ENCODE assay signal across 17 cellular contexts in genomic region chr13:21567714-21568113, GRCh38. TPM values are rescaled to one million over a fixed set of nuclear protein-coding genes. Genes with fewer than 3 reads are reported as not detected.
DNase-seq lines count a peak whose midpoint lies in the region; ATAC-seq lines count a peak whose summit lies in the region.
"Had no signal": no experiment of that assay in that cellular context is flagged by ENCODE, and none has a peak within 500 bp of the region (broad histone marks: within the 10 kb centered on the region; RNA-seq: fewer than 3 reads in every experiment).

No MANE protein-coding gene starts in this region.

- H3K9me3 Mint-ChIP-seq in activated naive CD4-positive, alpha-beta T cell treated with anti-CD3 and anti-CD28 coated beads, Interleukin-2, amount 50 U/mL, for 72 hours = peaks cover 0 to 2% of the 10 kb centered on the region in 2 donors
- no peaks in the 10 kb centered on the region for H3K9me3 Mint-ChIP-seq in activated naive CD4-positive, alpha-beta T cell treated with anti-CD3 and anti-CD28 coated beads, Interleukin-2, amount 10 ng/mL, durations not matched to agents 7 days and 5 days
- no peaks in the 10 kb centered on the region for H3K9me3 Mint-ChIP-seq in activated T-helper 17 cell treated with anti-CD3 and anti-CD28 coated beads, Interleukin-2, amount 50 U/mL, for 72 hours

- H3K4me3 Mint-ChIP-seq in activated naive CD4-positive, alpha-beta T cell treated with anti-CD3 and anti-CD28 coated beads, Interleukin-2, amount 10 ng/mL, durations not matched to agents 7 days and 5 days = no peak overlapping the region
- H3K4me3 Mint-ChIP-seq in activated T-helper 17 cell treated with anti-CD3 and anti-CD28 coated beads, Interleukin-2, amount 50 U/mL, for 72 hours = no peak overlapping the region

- H3K4me1 Mint-ChIP-seq in activated naive CD4-positive, alpha-beta T cell treated with anti-CD3 and anti-CD28 coated beads, Interleukin-2, amount 10 ng/mL, durations not matched to agents 7 days and 5 days = no peaks in the 10 kb centered on the region
- H3K4me1 Mint-ChIP-seq in activated T-helper 17 cell treated with anti-CD3 and anti-CD28 coated beads, Interleukin-2, amount 50 U/mL, for 72 hours = peaks cover 22% of the 10 kb centered on the region

- H3K27me3 Mint-ChIP-seq in activated naive CD4-positive, alpha-beta T cell treated with anti-CD3 and anti-CD28 coated beads, Interleukin-2, amount 10 ng/mL, durations not matched to agents 7 days and 5 days = no peaks in the 10 kb centered on the region
- no peaks in the 10 kb centered on the region for H3K27me3 Mint-ChIP-seq in activated T-helper 17 cell treated with anti-CD3 and anti-CD28 coated beads, Interleukin-2, amount 50 U/mL, for 72 hours

- no peak for DNase-seq in activated naive CD4-positive, alpha-beta T cell treated with anti-CD3 and anti-CD28 coated beads, Interleukin-2, amount 50 U/mL, for 72 hours (ENCODE audit: low spot score in 2 of 2)
- no peak for DNase-seq in activated naive CD4-positive, alpha-beta T cell treated with anti-CD3 and anti-CD28 coated beads, Interleukin-2, amount 10 ng/mL, durations not matched to agents 7 days and 5 days
- no peak for DNase-seq in stimulated activated naive CD8-positive, alpha-beta T cell treated with anti-CD3 and anti-CD28 coated beads, Interleukin-15, Interleukin-2, amounts not matched to agents 100 U/mL and 50 U/mL, for 24 hours
- no peak for DNase-seq in nucleus accumbens (lab: John Stamatoyannopoulos, UW)
- DNase-seq in middle frontal gyrus (ENCODE audit: extremely low spot score, low spot score) = no peak
- DNase-seq in NCI-H2081 (lab: John Stamatoyannopoulos, UW) = no peak
- DNase-seq: activated CD4-positive, alpha-beta T cell treated with anti-CD3 and anti-CD28 coated beads, Interleukin-2, amount 50 U/mL, for 4 hours; activated naive CD4-positive, alpha-beta T cell; Caco-2; effector CD8-positive, alpha-beta T cell; gastrocnemius medialis; MM.1S; NCI-H510A; Peyer's patch; stimulated activated CD4-positive, alpha-beta T cell treated with anti-CD3 and anti-CD28 coated beads, Interleukin-2, amount 100 ng/mL, for 48 hours had no signal

- H3K36me3 Mint-ChIP-seq in activated naive CD4-positive, alpha-beta T cell treated with anti-CD3 and anti-CD28 coated beads, Interleukin-2, amount 50 U/mL, for 72 hours = peaks cover 22 to 28% of the 10 kb centered on the region in 2 donors
- peaks cover 21% of the 10 kb centered on the region for H3K36me3 Mint-ChIP-seq in activated naive CD4-positive, alpha-beta T cell treated with anti-CD3 and anti-CD28 coated beads, Interleukin-2, amount 10 ng/mL, durations not matched to agents 7 days and 5 days
- peaks cover 47% of the 10 kb centered on the region for H3K36me3 Mint-ChIP-seq in activated T-helper 17 cell treated with anti-CD3 and anti-CD28 coated beads, Interleukin-2, amount 50 U/mL, for 72 hours (ENCODE audit: low read depth)

- H3K27ac Mint-ChIP-seq in activated naive CD4-positive, alpha-beta T cell treated with anti-CD3 and anti-CD28 coated beads, Interleukin-2, amount 50 U/mL, for 72 hours = no peak overlapping the region
- H3K27ac Mint-ChIP-seq in activated naive CD4-positive, alpha-beta T cell treated with anti-CD3 and anti-CD28 coated beads, Interleukin-2, amount 10 ng/mL, durations not matched to agents 7 days and 5 days = no peak overlapping the region
- no peak overlapping the region for H3K27ac Mint-ChIP-seq in activated T-helper 17 cell treated with anti-CD3 and anti-CD28 coated beads, Interleukin-2, amount 50 U/mL, for 72 hours

- peak; percentile 66 to 69 for ATAC-seq in activated naive CD4-positive, alpha-beta T cell treated with anti-CD3 and anti-CD28 coated beads, Interleukin-2, amount 50 U/mL, for 72 hours
- peak; percentile 62 for ATAC-seq in HG03469 (IDR thresholded peaks at IDR 0.05; ENCODE audit: unreplicated experiment)
- ATAC-seq in activated T-helper 17 cell treated with anti-CD3 and anti-CD28 coated beads, Interleukin-2, amount 50 U/mL, for 72 hours (replicated peaks) = peak; percentile 95
- ATAC-seq in stimulated activated naive CD8-positive, alpha-beta T cell treated with anti-CD3 and anti-CD28 coated beads, Interleukin-15, Interleukin-2, amounts not matched to agents 100 U/mL and 50 U/mL, for 24 hours = peak; percentile 57
- ATAC-seq: gastrocnemius medialis had no signal

- CTCF ChIA-PET in activated naive CD4-positive, alpha-beta T cell treated with anti-CD3 and anti-CD28 coated beads, Interleukin-2, amount 10 ng/mL, durations not matched to agents 7 days and 5 days (lab: Charles Lee) = interaction anchor here (2.7 kb wide), 1 partner anchor 9 kb away, joined by 11 read pairs; no protein-coding TSS in a partner anchor

RNA-seq across cellular contexts. Expression of gene MICU2, which starts 36.3 kb away (rescaled TPM):
- 10 to 100 TPM; 30.1 to 53.2 TPM for total RNA-seq in activated naive CD4-positive, alpha-beta T cell treated with anti-CD3 and anti-CD28 coated beads, Interleukin-2, amount 50 U/mL, for 72 hours
- 10 to 100 TPM; 38.5 to 43.2 TPM for total RNA-seq in activated T-helper 17 cell treated with anti-CD3 and anti-CD28 coated beads, Interleukin-2, amount 50 U/mL, for 72 hours
